8 cellular contexts compared by ENCODE assay signal in genomic region chr10:59865101-59865500, GRCh38. TPM values are rescaled to one million over a fixed set of nuclear protein-coding genes. Genes with fewer than 3 reads are reported as not detected.
DNase-seq lines count a peak whose midpoint lies in the region; ATAC-seq and TF ChIP-seq lines count a peak whose summit lies in the region.

No MANE protein-coding gene starts in this region.

- peak overlapping the region in 2 of 4 donors; percentile 32 to 67 for H3K4me3 Mint-ChIP-seq in IgD-negative memory B cell

- TF ChIP-seq CTCF in astrocyte of the cerebellum (IDR thresholded peaks at IDR 0.05; ENCODE audit: low read depth, low read length, missing control alignments): peak; percentile 37

- no peaks in the 10 kb centered on the region for H3K27me3 Mint-ChIP-seq in IgD-negative memory B cell

- peak; percentile 85 for ATAC-seq in GM21447 (IDR thresholded peaks at IDR 0.05; ENCODE audit: unreplicated experiment)

- no peak overlapping the region for H3K4me3 ChIP-seq in astrocyte of the cerebellum (ENCODE audit: low read depth, low read length)

- peaks cover 24 to 50% (median 48%) of the 10 kb centered on the region in 3 donors for H3K4me1 Mint-ChIP-seq in IgD-negative memory B cell

- in situ Hi-C loops in astrocyte of the cerebellum (cut with HindIII; ENCODE audit: low sequenced_read_pairs): no loop called here

- H3K9me3 Mint-ChIP-seq in IgD-negative memory B cell: no peaks in the 10 kb centered on the region

- H3K27ac Mint-ChIP-seq in IgD-negative memory B cell: peak overlapping the region in 2 of 3 donors; percentile 2 to 4

- peak; percentile 23 for DNase-seq in NCI-H510A treated with DMSO at 0.1 percent for 48 hours (lab: John Stamatoyannopoulos, UW)
- DNase-seq in NCI-H510A (lab: John Stamatoyannopoulos, UW): no peak
- DNase-seq in astrocyte of the cerebellum (ENCODE audit: low read depth): peak; percentile 19
- DNase-seq in left kidney (ENCODE audit: low read depth, low spot score): peak; percentile 56
- DNase-seq in NCI-H345 treated with DMSO at 0.1 percent for 48 hours (lab: John Stamatoyannopoulos, UW; ENCODE audit: unreplicated experiment): no peak
- no peak for DNase-seq in GOT3 (lab: John Stamatoyannopoulos, UW)

- H3K36me3 Mint-ChIP-seq in IgD-negative memory B cell: peaks cover 2% of the 10 kb centered on the region

RNA-seq across cellular contexts. Expression of gene CCDC6, which starts 41.3 kb away (rescaled TPM):
- polyA plus RNA-seq in IgD-negative memory B cell: 13.4 TPM

Comparison
In these comparisons a context has a peak if more than half of its experiments do, and no peak if none do; other contexts are left out.
1. DNase-seq: peak in NCI-H510A treated with DMSO at 0.1 percent for 48 hours (single experiment), astrocyte of the cerebellum (single experiment) and left kidney (single experiment); none in NCI-H510A (single experiment), NCI-H345 treated with DMSO at 0.1 percent for 48 hours (single experiment) and GOT3 (single experiment).